In the genomic region with DNA sequence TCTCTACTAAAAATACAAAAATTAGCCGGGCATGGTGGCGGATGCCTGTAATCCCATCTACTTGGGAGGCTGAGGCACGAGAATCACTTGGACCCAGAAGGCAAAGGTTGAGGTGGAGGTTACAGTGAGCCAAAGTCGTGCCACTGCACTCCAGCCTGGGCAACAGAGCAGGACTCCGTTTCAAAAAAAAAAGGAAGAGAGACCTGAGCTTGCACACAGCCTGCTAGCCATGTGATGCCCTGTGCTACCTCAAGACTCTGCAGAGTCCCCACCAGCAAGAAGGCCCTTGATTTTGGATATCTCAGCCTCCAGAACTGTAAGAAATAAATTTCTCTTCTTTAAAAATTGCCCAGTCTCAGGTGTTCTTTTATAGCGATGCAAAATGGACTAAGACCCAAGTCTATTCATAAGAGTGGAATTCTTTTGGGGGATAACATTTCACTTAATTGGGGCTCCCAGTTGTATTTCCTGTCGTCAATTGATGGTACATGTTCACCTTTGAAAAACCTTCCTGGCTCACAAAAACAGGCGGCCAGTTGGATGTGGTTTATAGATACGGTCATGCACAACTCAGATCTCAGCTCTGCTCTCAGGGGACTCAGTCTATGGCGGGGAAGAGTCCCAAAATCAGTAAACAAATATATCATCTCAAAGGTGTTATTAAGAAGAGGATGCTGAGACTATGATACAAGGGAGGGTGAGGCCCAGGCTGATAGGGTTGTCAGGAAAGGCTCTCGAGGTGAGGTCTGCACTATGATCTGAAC, we compare ENCODE assay signal across 18 cellular contexts. TPM values are rescaled to one million over a fixed set of nuclear protein-coding genes. Genes with fewer than 3 reads are reported as not detected.
DNase-seq lines count a peak whose midpoint lies in the region; ATAC-seq and TF ChIP-seq lines count a peak whose summit lies in the region.
"Had no signal": no experiment of that assay in that cellular context is flagged by ENCODE, and none has a peak within 500 bp of the region (broad histone marks: within the 10 kb centered on the region; RNA-seq: fewer than 3 reads in every experiment).

No MANE protein-coding gene starts in this region.

- no peaks in the 10 kb centered on the region for H3K9me3 ChIP-seq in SU-DHL-6 (ENCODE audit: insufficient read depth, low read length)
- H3K9me3 ChIP-seq: upper lobe of left lung had no signal

- 0 out of 2 replicates have a peak, but pooled peaks cover 2% of the 10 kb centered on the region for H3K36me3 ChIP-seq in SU-DHL-6 (ENCODE audit: low read length)

- H3K27me3 Mint-ChIP-seq in stimulated activated naive CD8-positive, alpha-beta T cell treated with anti-CD3 and anti-CD28 coated beads, Interleukin-15, Interleukin-2, amounts not matched to agents 100 ng/mL and 50 ng/mL, for 24 hours = no peaks in the 10 kb centered on the region
- H3K27me3 Mint-ChIP-seq in type B pancreatic cell = no peaks in the 10 kb centered on the region
- H3K27me3 Mint-ChIP-seq in effector memory CD8-positive, alpha-beta T cell = no peaks in the 10 kb centered on the region

- H3K9ac ChIP-seq in SU-DHL-6 (ENCODE audit: low read length) = peak overlapping the region; percentile 36; the same call in 1 of the 2 replicates

- H3K4me2 ChIP-seq in SU-DHL-6 (ENCODE audit: low read depth, low read length, poor library complexity, severe bottlenecking) = peak overlapping the region; percentile 75

- TF ChIP-seq CTCF in SU-DHL-6 (IDR thresholded peaks at IDR 0.05; ENCODE audit: insufficient read depth, low read length, poor library complexity, severe bottlenecking) (no peak), type B pancreatic cell (conservative IDR thresholded peaks at IDR 0.05) (no peak)

- H3K27me3 ChIP-seq in SU-DHL-6 (ENCODE audit: low read length) = no peaks in the 10 kb centered on the region
- H3K27me3 ChIP-seq: upper lobe of left lung had no signal

- H3K9me2 ChIP-seq in SU-DHL-6 (replicated peaks; ENCODE audit: insufficient read depth, low read length) = no peaks in the 10 kb centered on the region

- H3F3A ChIP-seq in SU-DHL-6 (ENCODE audit: insufficient read depth) = peaks cover 37% of the 10 kb centered on the region

- peaks cover 28% of the 10 kb centered on the region for H3K36me3 Mint-ChIP-seq in stimulated activated naive CD8-positive, alpha-beta T cell treated with anti-CD3 and anti-CD28 coated beads, Interleukin-15, Interleukin-2, amounts not matched to agents 100 ng/mL and 50 ng/mL, for 24 hours (ENCODE audit: low read depth)
- peaks cover 14% of the 10 kb centered on the region for H3K36me3 Mint-ChIP-seq in type B pancreatic cell
- H3K36me3 Mint-ChIP-seq in effector memory CD8-positive, alpha-beta T cell (ENCODE audit: insufficient read depth) = peaks cover 32% of the 10 kb centered on the region

- peak overlapping the region; percentile 45 for H3K4me3 ChIP-seq in SU-DHL-6 (ENCODE audit: insufficient read depth, low read length, poor library complexity, severe bottlenecking)
- H3K4me3 ChIP-seq: upper lobe of left lung had no signal

- DNase-seq in stimulated activated naive CD8-positive, alpha-beta T cell treated with anti-CD3 and anti-CD28 coated beads, Interleukin-15, Interleukin-2, amounts not matched to agents 100 U/mL and 50 U/mL, for 24 hours = no peak
- peak; percentile 10 for DNase-seq in central memory CD4-positive, alpha-beta T cell
- DNase-seq in type B pancreatic cell (ENCODE audit: extremely low spot score, unreplicated experiment) (no peak), SIG-M5 (lab: John Stamatoyannopoulos, UW) (no peak), globus pallidus (ENCODE audit: low spot score) (no peak)
- DNase-seq in effector memory CD8-positive, alpha-beta T cell = no peak
- DNase-seq: activated CD4-positive, alpha-beta T cell treated with anti-CD3 and anti-CD28 coated beads for 4 hours; erythroblast; NCI-H1105 treated with DMSO at 0.1 percent for 48 hours; NCI-H345; stimulated activated CD4-positive, alpha-beta T cell treated with anti-CD3 and anti-CD28 coated beads, Interleukin-2, amount 100 ng/mL, for 24 hours; stimulated activated CD8-positive, alpha-beta memory T cell treated with anti-CD3 and anti-CD28 coated beads, Interleukin-4, amount 100 ng/mL, for 48 hours; upper lobe of left lung had no signal

- peak overlapping the region; percentile 85 for H3K27ac ChIP-seq in SU-DHL-6 (ENCODE audit: low read depth, low read length)
- H3K27ac ChIP-seq: upper lobe of left lung had no signal

- peaks cover 69% of the 10 kb centered on the region for H3K79me2 ChIP-seq in SU-DHL-6 (ENCODE audit: insufficient read depth, low read length)

- H3K9me3 Mint-ChIP-seq in stimulated activated naive CD8-positive, alpha-beta T cell treated with anti-CD3 and anti-CD28 coated beads, Interleukin-15, Interleukin-2, amounts not matched to agents 100 ng/mL and 50 ng/mL, for 24 hours = no peaks in the 10 kb centered on the region
- H3K9me3 Mint-ChIP-seq in type B pancreatic cell = no peaks in the 10 kb centered on the region
- H3K9me3 Mint-ChIP-seq in effector memory CD8-positive, alpha-beta T cell = no peaks in the 10 kb centered on the region

- H4K20me1 ChIP-seq in SU-DHL-6 (ENCODE audit: low read depth, low read length) = peaks cover 8% of the 10 kb centered on the region; the same call in 1 of the 2 replicates

- ATAC-seq in stimulated activated naive CD8-positive, alpha-beta T cell treated with anti-CD3 and anti-CD28 coated beads, Interleukin-15, Interleukin-2, amounts not matched to agents 100 U/mL and 50 U/mL, for 24 hours = no peak
- no peak for ATAC-seq in effector memory CD8-positive, alpha-beta T cell (replicated peaks)
- ATAC-seq: right cardiac atrium, SK-N-SH treated with all-trans-retinoic acid at 6 μM for 48 hours had no signal

- no peak overlapping the region for H2AFZ ChIP-seq in SU-DHL-6 (ENCODE audit: low read depth, low read length, severe bottlenecking)

- H3K4me1 Mint-ChIP-seq in stimulated activated naive CD8-positive, alpha-beta T cell treated with anti-CD3 and anti-CD28 coated beads, Interleukin-15, Interleukin-2, amounts not matched to agents 100 ng/mL and 50 ng/mL, for 24 hours (ENCODE audit: low read depth) = peaks cover 38% of the 10 kb centered on the region
- H3K4me1 Mint-ChIP-seq in type B pancreatic cell (ENCODE audit: unreplicated experiment) = peaks cover 20% of the 10 kb centered on the region
- peaks cover 23 to 24% of the 10 kb centered on the region in 2 donors for H3K4me1 Mint-ChIP-seq in effector memory CD8-positive, alpha-beta T cell (ENCODE audit: low read depth in 2 of 2)

- peak overlapping the region; percentile 49 for H3K27ac Mint-ChIP-seq in stimulated activated naive CD8-positive, alpha-beta T cell treated with anti-CD3 and anti-CD28 coated beads, Interleukin-15, Interleukin-2, amounts not matched to agents 100 ng/mL and 50 ng/mL, for 24 hours
- H3K27ac Mint-ChIP-seq in type B pancreatic cell = no peak overlapping the region
- H3K27ac Mint-ChIP-seq in effector memory CD8-positive, alpha-beta T cell = no peak overlapping the region

- peak overlapping the region; percentile 62 for H3K4me3 Mint-ChIP-seq in stimulated activated naive CD8-positive, alpha-beta T cell treated with anti-CD3 and anti-CD28 coated beads, Interleukin-15, Interleukin-2, amounts not matched to agents 100 ng/mL and 50 ng/mL, for 24 hours
- H3K4me3 Mint-ChIP-seq in type B pancreatic cell = peak overlapping the region; percentile 76
- H3K4me3 Mint-ChIP-seq in effector memory CD8-positive, alpha-beta T cell = no peak overlapping the region

RNA-seq across cellular contexts. Expression of gene CHERP, which starts 2.4 kb away (rescaled TPM):
- total RNA-seq in type B pancreatic cell (ENCODE audit: low replicate concordance) = 61.0 and 70.8 TPM in 2 replicates

RNA-seq across cellular contexts. Expression of gene SLC35E1, which starts 27.6 kb away (rescaled TPM):
- 44.5 and 52.7 TPM in 2 replicates for total RNA-seq in type B pancreatic cell (ENCODE audit: low replicate concordance)

RNA-seq across cellular contexts. Expression of gene C19orf44, which starts 48.5 kb away (rescaled TPM):
- 4.3 and 8.5 TPM in 2 replicates for total RNA-seq in type B pancreatic cell (ENCODE audit: low replicate concordance)

RNA-seq across cellular contexts. Expression of gene CALR3, which starts 48.7 kb away (rescaled TPM):
- total RNA-seq in type B pancreatic cell (ENCODE audit: low replicate concordance) = not detected in 2 replicates
- total RNA-seq: kidney epithelial cell, right cardiac atrium, upper lobe of left lung had no signal

Comparison
In these comparisons a context has a peak if more than half of its experiments do, and no peak if none do; other contexts are left out.
1. H3K4me3 Mint-ChIP-seq: peak in stimulated activated naive CD8-positive, alpha-beta T cell treated with anti-CD3 and anti-CD28 coated beads, Interleukin-15, Interleukin-2, amounts not matched to agents 100 ng/mL and 50 ng/mL, for 24 hours (single experiment) and type B pancreatic cell (single experiment); none in effector memory CD8-positive, alpha-beta T cell (0 of 2).